ENCODE assay signal across 16 cellular contexts in the genomic region with DNA sequence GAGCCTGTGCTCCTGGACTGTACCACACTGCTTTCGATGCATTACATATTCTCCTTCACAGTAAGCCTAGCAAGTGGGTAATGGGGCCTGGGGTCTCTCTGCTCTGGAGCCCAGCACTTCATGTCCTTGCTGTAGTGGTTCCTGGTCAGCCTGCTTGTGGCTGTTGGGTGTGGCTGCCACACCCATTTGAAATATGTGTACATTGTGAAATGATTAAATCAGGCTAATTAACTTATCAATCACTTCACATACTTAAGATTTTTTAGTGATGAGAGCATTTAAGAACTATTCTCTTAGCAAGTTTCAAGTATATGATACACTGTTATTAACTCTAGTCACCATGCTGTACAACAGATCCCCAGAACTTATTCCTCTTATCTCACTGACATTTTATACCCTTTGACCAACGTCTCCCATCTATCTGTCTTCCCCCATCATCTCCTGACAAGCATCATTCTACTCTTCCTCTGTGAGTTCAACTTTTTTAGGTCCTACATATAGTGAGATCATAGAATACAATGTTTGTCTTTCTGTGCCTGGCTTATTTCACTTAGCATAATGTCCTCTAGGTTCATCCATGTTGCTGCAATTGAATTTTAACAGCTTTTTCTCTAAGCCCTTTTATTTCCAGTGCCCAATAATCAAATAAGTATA.
DNase-seq lines count a peak whose midpoint lies in the region; ATAC-seq, FAIRE-seq and TF ChIP-seq lines count a peak whose summit lies in the region.
"Had no signal": no experiment of that assay in that cellular context is flagged by ENCODE, and none has a peak within 500 bp of the region (broad histone marks: within the 10 kb centered on the region; RNA-seq: fewer than 3 reads in every experiment).

No MANE protein-coding gene starts in this region.

- peaks cover 0 to 3% (median 0%) of the 10 kb centered on the region in 8 donors for H3K9me3 Mint-ChIP-seq in CD4-positive, alpha-beta memory T cell
- H3K9me3 Mint-ChIP-seq: activated T-helper 17 cell treated with anti-CD3 and anti-CD28 coated beads, Interleukin-2, amount 50 U/mL, for 72 hours; central memory CD8-positive, alpha-beta T cell; GM23338 had no signal

- 64 to 75% methylated on average over 2 of the region's 2 CpGs for WGBS in lung, 2 donors

- no peak overlapping the region for H3K4me3 Mint-ChIP-seq in CD4-positive, alpha-beta memory T cell
- H3K4me3 Mint-ChIP-seq: activated T-helper 17 cell treated with anti-CD3 and anti-CD28 coated beads, Interleukin-2, amount 50 U/mL, for 72 hours; central memory CD8-positive, alpha-beta T cell; GM23338 had no signal

- peaks cover 11 to 15% of the 10 kb centered on the region in 2 donors for H3K27me3 Mint-ChIP-seq in CD4-positive, alpha-beta memory T cell

- POLR2A ChIA-PET in BJ (lab: Charles Lee) = no interaction called here
- POLR2A ChIA-PET in CD4-positive, alpha-beta memory T cell (lab: Charles Lee; ENCODE audit: partially characterized antibody) = no interaction called here

- TF ChIP-seq CTCF in BJ (IDR thresholded peaks at IDR 0.05; ENCODE audit: insufficient read depth, low read depth, low read length) (no peak), bronchial epithelial cell (IDR thresholded peaks at IDR 0.05; ENCODE audit: insufficient read depth, low read length, severe bottlenecking) (no peak), lung (IDR thresholded peaks at IDR 0.05; ENCODE audit: control extremely low read depth, extremely low read depth) (no peak)

- ATAC-seq in lung (ENCODE audit: insufficient read depth, low FRiP score) = peak; percentile 30
- ATAC-seq in stimulated activated naive CD8-positive, alpha-beta T cell treated with anti-CD3 and anti-CD28 coated beads, Interleukin-15, Interleukin-2, amounts not matched to agents 100 U/mL and 50 U/mL, for 24 hours = no peak
- no peak for ATAC-seq in GM18870 (IDR thresholded peaks at IDR 0.05; ENCODE audit: unreplicated experiment)
- ATAC-seq: activated T-helper 17 cell treated with anti-CD3 and anti-CD28 coated beads, Interleukin-2, amount 50 U/mL, for 72 hours; gastrocnemius medialis; GM23338 had no signal

- no peaks in the 10 kb centered on the region for H3K4me1 Mint-ChIP-seq in CD4-positive, alpha-beta memory T cell
- H3K4me1 Mint-ChIP-seq: activated T-helper 17 cell treated with anti-CD3 and anti-CD28 coated beads, Interleukin-2, amount 50 U/mL, for 72 hours; central memory CD8-positive, alpha-beta T cell had no signal

- H3K36me3 ChIP-seq in BJ (ENCODE audit: control insufficient read depth, insufficient read depth, low read length) = no peaks in the 10 kb centered on the region
- H3K36me3 ChIP-seq in bronchial epithelial cell (ENCODE audit: control insufficient read depth, insufficient read depth, low read length) = no peaks in the 10 kb centered on the region
- no peaks in the 10 kb centered on the region for H3K36me3 ChIP-seq in lung (ENCODE audit: control insufficient read depth in 2 of 2, insufficient read depth in 2 of 2, low read length in 2 of 2)
- no peaks in the 10 kb centered on the region for H3K36me3 ChIP-seq in CD4-positive, alpha-beta memory T cell (ENCODE audit: insufficient read depth, low read length)
- H3K36me3 ChIP-seq: gastrocnemius medialis, left ventricle myocardium inferior had no signal

- H3K4me3 ChIP-seq in BJ (ENCODE audit: low read depth, low read length) = no peak overlapping the region
- no peak overlapping the region for H3K4me3 ChIP-seq in bronchial epithelial cell (ENCODE audit: low read depth, low read length)
- H3K4me3 ChIP-seq in lung = no peak overlapping the region
- no peak overlapping the region for H3K4me3 ChIP-seq in CD4-positive, alpha-beta memory T cell (ENCODE audit: low read length in 2 of 2)
- H3K4me3 ChIP-seq: gastrocnemius medialis, GM23338, left ventricle myocardium inferior had no signal

- peaks cover 0 to 5% of the 10 kb centered on the region in 2 donors for H3K4me1 ChIP-seq in lung (ENCODE audit: control insufficient read depth in 2 of 2, insufficient read depth in 2 of 2, low read length in 2 of 2)
- H3K4me1 ChIP-seq in CD4-positive, alpha-beta memory T cell (ENCODE audit: insufficient read depth, low read length) = no peaks in the 10 kb centered on the region
- H3K4me1 ChIP-seq: gastrocnemius medialis, left ventricle myocardium inferior had no signal

- CTCF ChIA-PET in BJ (lab: Yijun Ruan, JAX) = interaction anchor here (1.0 to 1.4 kb wide), 2 partner anchors 8 to 29 kb away, joined by 3 to 4 read pairs; no protein-coding TSS in a partner anchor
- CTCF ChIA-PET in CD4-positive, alpha-beta memory T cell (lab: Charles Lee; ENCODE audit: partially characterized antibody) = no interaction called here

- H3K9me3 ChIP-seq in lung (ENCODE audit: control insufficient read depth in 2 of 2, insufficient read depth in 1 of 2, low read length in 1 of 2) = no peaks in the 10 kb centered on the region
- H3K9me3 ChIP-seq in CD4-positive, alpha-beta memory T cell (ENCODE audit: control insufficient read depth in 1 of 2, low read length in 2 of 2) = no peaks in the 10 kb centered on the region
- H3K9me3 ChIP-seq: gastrocnemius medialis, left ventricle myocardium inferior had no signal

- H3K27ac ChIP-seq in lung (ENCODE audit: low read depth in 1 of 2, low read length in 1 of 2) = no peak overlapping the region
- no peak overlapping the region for H3K27ac ChIP-seq in CD4-positive, alpha-beta memory T cell (ENCODE audit: low read depth, low read length)
- H3K27ac ChIP-seq: gastrocnemius medialis, left ventricle myocardium inferior had no signal

- no peak for FAIRE-seq in bronchial epithelial cell (lab: Jason Lieb, UNC)

- H3K36me3 Mint-ChIP-seq in CD4-positive, alpha-beta memory T cell = no peaks in the 10 kb centered on the region

- H3K27me3 ChIP-seq in BJ (ENCODE audit: control insufficient read depth, insufficient read depth, low read length) = no peaks in the 10 kb centered on the region
- no peaks in the 10 kb centered on the region for H3K27me3 ChIP-seq in bronchial epithelial cell (ENCODE audit: control insufficient read depth, insufficient read depth, low read length)
- no peaks in the 10 kb centered on the region for H3K27me3 ChIP-seq in lung (ENCODE audit: control insufficient read depth, insufficient read depth)
- H3K27me3 ChIP-seq in CD4-positive, alpha-beta memory T cell (ENCODE audit: insufficient read depth, low read length) = peaks cover 3% of the 10 kb centered on the region
- H3K27me3 ChIP-seq: gastrocnemius medialis had no signal

- peak; percentile 53 for DNase-seq in BJ (ENCODE audit: low read depth)
- DNase-seq in LoVo (ENCODE audit: low spot score) = peak; percentile 66
- peak; percentile 71 for DNase-seq in bronchial epithelial cell (ENCODE audit: low read depth)
- no peak for DNase-seq in lung (ENCODE audit: low spot score)
- no peak for DNase-seq in CD4-positive, alpha-beta memory T cell
- DNase-seq in stimulated activated naive CD8-positive, alpha-beta T cell treated with anti-CD3 and anti-CD28 coated beads, Interleukin-15, Interleukin-2, amounts not matched to agents 100 U/mL and 50 U/mL, for 24 hours = no peak
- DNase-seq in DMS 273 treated with DMSO at 0.1 percent for 48 hours (lab: John Stamatoyannopoulos, UW) = no peak
- DNase-seq: activated CD4-positive, alpha-beta T cell treated with anti-CD3 and anti-CD28 coated beads for 1 hour; gastrocnemius medialis; left ventricle myocardium inferior; NCI-H345; SIG-M5 had no signal

- H3K27ac Mint-ChIP-seq in CD4-positive, alpha-beta memory T cell = no peak overlapping the region
- H3K27ac Mint-ChIP-seq: activated T-helper 17 cell treated with anti-CD3 and anti-CD28 coated beads, Interleukin-2, amount 50 U/mL, for 72 hours; GM23338 had no signal

- intact Hi-C loops in CD4-positive, alpha-beta memory T cell (cut with micrococcal nuclease) = no loop called here

Comparison
In these comparisons a context has a peak if more than half of its experiments do, and no peak if none do; other contexts are left out.
1. DNase-seq: peak in BJ (single experiment), LoVo (single experiment) and bronchial epithelial cell (single experiment); none in lung (single experiment), CD4-positive, alpha-beta memory T cell (0 of 5), stimulated activated naive CD8-positive, alpha-beta T cell treated with anti-CD3 and anti-CD28 coated beads, Interleukin-15, Interleukin-2, amounts not matched to agents 100 U/mL and 50 U/mL, for 24 hours (single experiment) and DMS 273 treated with DMSO at 0.1 percent for 48 hours (single experiment).